ENCODE assay signal across 35 cellular contexts in genomic region chr11:132335311-132335710, GRCh38.
"Had no signal": no experiment of that assay in that cellular context is flagged by ENCODE, and none has a peak within 500 bp of the region (broad histone marks: within the 10 kb centered on the region; RNA-seq: fewer than 3 reads in every experiment).

No MANE protein-coding gene starts in this region.

- H3K4me1 ChIP-seq: Peyer's patch had no signal

- H3K27me3 ChIP-seq: Peyer's patch had no signal

- H3K36me3 ChIP-seq: Peyer's patch, WERI-Rb-1 had no signal

- ATAC-seq: activated CD8-positive, alpha-beta memory T cell treated with anti-CD3 and anti-CD28 coated beads, Interleukin-2, amount 10 ng/mL, durations not matched to agents 7 days and 5 days; activated naive CD8-positive, alpha-beta T cell treated with anti-CD3 and anti-CD28 coated beads, Interleukin-2, amount 50 U/mL, for 24 hours; PC-3; Right ventricle myocardium inferior had no signal

- DNase-seq: activated CD4-positive, alpha-beta memory T cell treated with anti-CD3 and anti-CD28 coated beads, Interleukin-2, amount 10 ng/mL, durations not matched to agents 7 days and 5 days; activated CD4-positive, alpha-beta T cell treated with anti-CD3 and anti-CD28 coated beads for 1 hour; activated CD4-positive, alpha-beta T cell treated with anti-CD3 and anti-CD28 coated beads for 48 hours; activated CD4-positive, CD25-positive, alpha-beta regulatory T cell; activated CD8-positive, alpha-beta memory T cell treated with anti-CD3 and anti-CD28 coated beads for 24 hours; activated CD8-positive, alpha-beta memory T cell treated with anti-CD3 and anti-CD28 coated beads, Interleukin-2, amount 10 ng/mL, durations not matched to agents 7 days and 5 days; activated CD8-positive, alpha-beta memory T cell treated with anti-CD3 and anti-CD28 coated beads, Interleukin-2, amount 50 U/mL, for 48 hours; activated effector memory CD4-positive, alpha-beta T cell treated with Interleukin-2 at 50 U/mL for 16 hours; activated naive CD4-positive, alpha-beta T cell treated with anti-CD3 and anti-CD28 coated beads, Interleukin-2, amount 10 ng/mL, durations not matched to agents 7 days and 5 days; activated naive CD8-positive, alpha-beta T cell treated with anti-CD3 and anti-CD28 coated beads, Interleukin-2, amount 50 U/mL, for 24 hours; activated T-cell treated with anti-CD3 and anti-CD28 coated beads, Interleukin-2, amount 50 U/mL, for 48 hours; cerebellar nuclear complex; Kasumi-1; KBM-7; NCI-H1092 treated with DMSO at 0.1 percent for 48 hours; NCI-H1417; NCI-H146; NCI-H187; NCI-H2029 treated with DMSO at 0.1 percent for 48 hours; NCI-H2171 treated with DMSO at 0.1 percent for 48 hours; NCI-H2227 treated with DMSO at 0.1 percent for 48 hours; NCI-H446; NCI-H510A treated with DMSO at 0.1 percent for 48 hours; NCI-H526 treated with DMSO at 0.1 percent for 48 hours; NK-92 treated with Interleukin-12 subunit alpha and Interleukin-12 subunit beta, amount 100 ng/mL, for 24 hours; PC-3; Peyer's patch; SIG-M5; SW 1271; T-helper 1 cell; T-helper 2 cell; T-helper 9 cell; WERI-Rb-1 had no signal

- H3K27ac ChIP-seq: Peyer's patch, RWPE1, WERI-Rb-1 had no signal

- H3K4me3 ChIP-seq: Peyer's patch had no signal

- H3K9me3 ChIP-seq: Peyer's patch had no signal
